ENCODE assay signal across 10 cellular contexts in genomic region chr2:221555511-221555845, GRCh38. TPM values are rescaled to one million over a fixed set of nuclear protein-coding genes. Genes with fewer than 3 reads are reported as not detected.
DNase-seq lines count a peak whose midpoint lies in the region; ATAC-seq, FAIRE-seq and TF ChIP-seq lines count a peak whose summit lies in the region.
"Had no signal": no experiment of that assay in that cellular context is flagged by ENCODE, and none has a peak within 500 bp of the region (broad histone marks: within the 10 kb centered on the region; RNA-seq: fewer than 3 reads in every experiment).

No MANE protein-coding gene starts in this region.

- no peak overlapping the region for H2AFZ ChIP-seq in HepG2 (ENCODE audit: low read length)

- H3K9me3 ChIP-seq in right cardiac atrium (ENCODE audit: control insufficient read depth, low read length) = no peaks in the 10 kb centered on the region
- no peaks in the 10 kb centered on the region for H3K9me3 ChIP-seq in HepG2 (ENCODE audit: low read length)
- no peaks in the 10 kb centered on the region for H3K9me3 ChIP-seq in sigmoid colon

- TF ChIP-seq CTCF in HepG2 (CRISPR knock-in tag; IDR thresholded peaks at IDR 0.05) (no peak), sigmoid colon (IDR thresholded peaks at IDR 0.05) (no peak)

- CTCF ChIA-PET in HepG2 (lab: Yijun Ruan, JAX; ENCODE audit: low intra/inter-chr PET ratio, low total read pairs) = no interaction called here

- no peak for TF ChIP-seq RAD21 in HepG2 (CRISPR knock-in tag; IDR thresholded peaks at IDR 0.05)

- H4K20me1 ChIP-seq in HepG2 (ENCODE audit: insufficient read depth, low read length) = no peaks in the 10 kb centered on the region

- H3K4me3 ChIP-seq in right cardiac atrium (ENCODE audit: low read length) (peak overlapping the region; percentile 17), HepG2 (replicated peaks in 1 of 3; ENCODE audit: insufficient read depth in 1 of 3, low read depth in 2 of 3, low read length in 3 of 3) (no peak overlapping the region), sigmoid colon (no peak overlapping the region)

- in situ Hi-C loops in HepG2 (cut with HindIII; ENCODE audit: extremely low pct_ligation_motif_present, low pct_unique_long_range_greater_than_20kb) = loop anchor here (25.0 kb wide), 1 partner anchor 1393 kb away; no protein-coding TSS in a partner anchor

- no peak overlapping the region for H3K4me2 ChIP-seq in HepG2 (ENCODE audit: low read depth, low read length)

- H3K36me3 ChIP-seq in HepG2 (replicated peaks in 1 of 2; ENCODE audit: control insufficient read depth in 1 of 2, insufficient read depth in 2 of 2, low read length in 2 of 2) (no peaks in the 10 kb centered on the region), sigmoid colon (no peaks in the 10 kb centered on the region)

- H3K27me3 ChIP-seq in right cardiac atrium (ENCODE audit: control insufficient read depth, insufficient read depth) (no peaks in the 10 kb centered on the region), HepG2 (ENCODE audit: control insufficient read depth in 1 of 2, insufficient read depth in 2 of 2, low read length in 2 of 2) (no peaks in the 10 kb centered on the region), sigmoid colon (no peaks in the 10 kb centered on the region)

- peaks cover 5% of the 10 kb centered on the region for H3K4me1 ChIP-seq in right cardiac atrium (ENCODE audit: control insufficient read depth, insufficient read depth, low read length)
- no peaks in the 10 kb centered on the region for H3K4me1 ChIP-seq in HepG2 (ENCODE audit: insufficient read depth, low read length)
- H3K4me1 ChIP-seq in sigmoid colon = peaks cover 0 to 32% (median 24%) of the 10 kb centered on the region in 4 donors

- ATAC-seq in GM18861 (IDR thresholded peaks at IDR 0.05; ENCODE audit: unreplicated experiment) = peak; percentile 27
- peak; percentile 47 for ATAC-seq in GM21390 (IDR thresholded peaks at IDR 0.05; ENCODE audit: unreplicated experiment)
- ATAC-seq in HG03196 (IDR thresholded peaks at IDR 0.05; ENCODE audit: unreplicated experiment) = peak; percentile 42
- ATAC-seq in right cardiac atrium = peak in 1 of 2 donors; percentile 14
- no peak for ATAC-seq in HepG2

- WGBS in right cardiac atrium = 40% methylated on average over 2 of the region's 2 CpGs
- 0% methylated on average over 2 of the region's 2 CpGs for WGBS in HepG2 (ENCODE audit: low lambda C conversion rate)
- WGBS in sigmoid colon, 2 donors = 44 to 52% methylated on average over 2 of the region's 2 CpGs

- POLR2A ChIA-PET in HepG2 (lab: Yijun Ruan, JAX) = no interaction called here

- DNase-seq in right cardiac atrium = no peak
- DNase-seq in HepG2 (ENCODE audit: low spot score) = no peak
- DNase-seq in HuH-7 (ENCODE audit: low spot score) = no peak
- DNase-seq in sigmoid colon = no peak
- DNase-seq in DMS79 treated with DMSO at 0.1 percent for 48 hours (lab: John Stamatoyannopoulos, UW) = no peak
- DNase-seq: activated CD4-positive, alpha-beta T cell treated with anti-CD3 and anti-CD28 coated beads for 48 hours; NCI-H187 treated with DMSO at 0.1 percent for 48 hours had no signal

- intact Hi-C loops in right cardiac atrium (cut with DNase I) = no loop called here
- intact Hi-C loops in HepG2 (cut with micrococcal nuclease; ENCODE audit: unreplicated experiment) = no loop called here
- intact Hi-C loops in sigmoid colon (cut with DNase I) = no loop called here

- TF ChIP-seq EP300 in HepG2 (IDR thresholded peaks at IDR 0.05; ENCODE audit: low read depth in 2 of 2, low read length in 2 of 2) = no peak
- no peak for TF ChIP-seq EP300 in HepG2 (CRISPR knock-in tag; IDR thresholded peaks at IDR 0.05; ENCODE audit: borderline replicate concordance)
- no peak for TF ChIP-seq EP300 in sigmoid colon (IDR thresholded peaks at IDR 0.05)

- no peak for FAIRE-seq in HepG2 (lab: Jason Lieb, UNC)

- H3K27ac ChIP-seq in right cardiac atrium (ENCODE audit: low read length) (peak overlapping the region; percentile 61), HepG2 (ENCODE audit: extremely low read length, insufficient read depth, low read length) (no peak overlapping the region), sigmoid colon (peak overlapping the region in 1 of 4 donors; percentile 36)

- TF ChIP-seq POLR2A in HepG2 (IDR thresholded peaks at IDR 0.05; ENCODE audit: insufficient read depth in 1 of 2, low read depth in 2 of 2, low read length in 2 of 2) (no peak), sigmoid colon (IDR thresholded peaks at IDR 0.05) (no peak)

- H3K79me2 ChIP-seq in HepG2 (ENCODE audit: insufficient read depth, low read length) = no peaks in the 10 kb centered on the region

- no peak overlapping the region for H3K9ac ChIP-seq in HepG2 (ENCODE audit: insufficient read depth, low read depth, low read length)

- no TSS peak for BruUV-seq in HepG2 (replicated peaks; lab: Mats Ljungman, UMichigan)

TF ChIP-seq in HepG2, 621 proteins besides CTCF, POLR2A, EP300 and RAD21:
- TF ChIP-seq ZNF782 (CRISPR knock-in tag; IDR thresholded peaks at IDR 0.05; ENCODE audit: borderline replicate concordance) = no peak

RNA-seq across cellular contexts. Expression of gene EPHA4, which starts 16.6 kb away (rescaled TPM):
- total RNA-seq in right cardiac atrium (100 to 1,000 TPM in 3 of 4 donors, 10 to 100 TPM in 1; 76.9 to 110 (median 104) TPM), HepG2 (2016; rRNA removed; fragmentation: Illumina TruSeq; extraction: Trizol) (not detected in 2 replicates), sigmoid colon (10 to 100 TPM; 26.9 to 50.7 (median 37.0) TPM)
- polyA plus RNA-seq in right cardiac atrium (25.9 TPM), HepG2 (2011; rRNA removed) (not detected in 2 replicates), sigmoid colon (1 to 10 TPM; 1.2 to 4.8 (median 1.8) TPM)
- not detected in 2 replicates for total RNA-seq in HepG2 (2016; cell fraction: cytosol; rRNA removed; fragmentation: Illumina TruSeq; extraction: Trizol; ENCODE audit: low read depth)
- not detected in 2 replicates for total RNA-seq in HepG2 (2016; cell fraction: insoluble cytoplasmic fraction; rRNA removed; fragmentation: Illumina TruSeq; extraction: Trizol)
- total RNA-seq in HepG2 (2016; cell fraction: membrane; rRNA removed; fragmentation: Illumina TruSeq; extraction: Trizol) = not detected in 2 replicates
- not detected in 2 replicates for total RNA-seq in HepG2 (2016; cell fraction: nucleus; rRNA removed; fragmentation: Illumina TruSeq; extraction: Trizol)
- polyA plus RNA-seq in HepG2 (2011; cell fraction: cytosol; rRNA removed) = not detected in 2 replicates
- polyA plus RNA-seq in HepG2 (2011; cell fraction: nucleus; rRNA removed) = not detected in 2 replicates
- polyA plus RNA-seq in HepG2 (2012) = not detected in 2 replicates
- not detected in 2 replicates for polyA plus RNA-seq in HepG2 (2016; cell fraction: cytosol; fragmentation: Illumina TruSeq; extraction: Trizol; ENCODE audit: low read depth)
- polyA plus RNA-seq in HepG2 (2016; cell fraction: insoluble cytoplasmic fraction; fragmentation: Illumina TruSeq; extraction: Trizol; ENCODE audit: low read depth) = not detected in 2 replicates
- not detected in 2 replicates for polyA plus RNA-seq in HepG2 (2016; cell fraction: membrane; fragmentation: Illumina TruSeq; extraction: Trizol; ENCODE audit: low read depth)
- polyA plus RNA-seq in HepG2 (2016; cell fraction: nucleus; fragmentation: Illumina TruSeq; extraction: Trizol; ENCODE audit: insufficient read depth, low read depth) = not detected in 2 replicates
- not detected in 2 replicates for polyA minus RNA-seq in HepG2 (2011; rRNA and poly(A)+ RNA removed; ENCODE audit: low replicate concordance)
- not detected in 2 replicates for polyA minus RNA-seq in HepG2 (2011; cell fraction: cytosol; rRNA and poly(A)+ RNA removed)
- not detected in 2 replicates for polyA minus RNA-seq in HepG2 (2011; cell fraction: nucleus; rRNA and poly(A)+ RNA removed)

Comparison
In these comparisons a context has a peak if more than half of its experiments do, and no peak if none do; other contexts are left out.
1. RNA of gene EPHA4, which starts 16.6 kb away (total RNA-seq): 76.9 to 110 TPM in right cardiac atrium and 26.9 to 50.7 TPM in sigmoid colon; not detected in HepG2; every median in the first group is over 10 times any median in the second.